ENCODE assay signal across 15 cellular contexts in the genomic region with DNA sequence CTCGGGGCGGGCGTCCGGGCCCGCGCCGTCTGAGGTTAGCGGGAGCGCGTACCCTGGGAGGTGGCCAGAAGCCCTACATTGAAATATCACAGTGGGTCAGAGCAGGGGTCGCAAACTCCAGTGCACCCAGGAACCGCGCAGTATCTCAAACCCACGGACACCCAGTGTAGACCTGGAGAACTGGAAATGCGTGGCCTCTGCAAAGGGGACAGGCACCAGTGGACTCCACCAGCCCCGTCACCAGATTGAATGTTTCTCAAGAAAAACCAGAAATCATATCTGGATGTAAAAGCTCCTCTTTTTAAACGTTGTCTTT.
DNase-seq lines count a peak whose midpoint lies in the region; ATAC-seq, FAIRE-seq and TF ChIP-seq lines count a peak whose summit lies in the region.
"Had no signal": no experiment of that assay in that cellular context is flagged by ENCODE, and none has a peak within 500 bp of the region (broad histone marks: within the 10 kb centered on the region; RNA-seq: fewer than 3 reads in every experiment).

No MANE protein-coding gene starts in this region.

- no peaks in the 10 kb centered on the region for H3K9me3 ChIP-seq in heart left ventricle
- no peaks in the 10 kb centered on the region for H3K9me3 ChIP-seq in endodermal cell (ENCODE audit: control insufficient read depth, low read length)
- H3K9me3 ChIP-seq in neuronal stem cell (replicated peaks in 1 of 2; ENCODE audit: control insufficient read depth in 2 of 2, insufficient read depth in 1 of 2, low read depth in 1 of 2, low read length in 2 of 2), result no peaks in the 10 kb centered on the region
- H3K9me3 ChIP-seq in aorta (ENCODE audit: control insufficient read depth, low read length), result no peaks in the 10 kb centered on the region

- no peaks in the 10 kb centered on the region for H3K79me1 ChIP-seq in neuronal stem cell (ENCODE audit: low read depth, low read length)

- TF ChIP-seq CTCF in heart left ventricle (IDR thresholded peaks at IDR 0.05) (no peak), endodermal cell (conservative IDR thresholded peaks at IDR 0.05) (no peak), lower leg skin (IDR thresholded peaks at IDR 0.05) (no peak)

- H3K27me3 Mint-ChIP-seq in endodermal cell (ENCODE audit: insufficient read depth) (no peaks in the 10 kb centered on the region), immature natural killer cell (ENCODE audit: low read depth in 3 of 3) (peaks cover 0 to 4% (median 2%) of the 10 kb centered on the region in 3 donors)
- H3K27me3 Mint-ChIP-seq: activated CD4-positive, alpha-beta T cell treated with anti-CD3 and anti-CD28 coated beads, Interleukin-2, amount 10 ng/mL, durations not matched to agents 24 days and 14 days had no signal

- peak overlapping the region; percentile 38 for H2AFZ ChIP-seq in neuronal stem cell (ENCODE audit: low read length)

- peaks cover 15% of the 10 kb centered on the region for H3K4me1 Mint-ChIP-seq in endodermal cell
- H3K4me1 Mint-ChIP-seq in immature natural killer cell, result no peaks in the 10 kb centered on the region
- H3K4me1 Mint-ChIP-seq: activated CD4-positive, alpha-beta T cell treated with anti-CD3 and anti-CD28 coated beads, Interleukin-2, amount 10 ng/mL, durations not matched to agents 24 days and 14 days; CD14-positive monocyte had no signal

- FAIRE-seq in GM12891 (lab: Jason Lieb, UNC), result no peak
- FAIRE-seq: A204.1 had no signal

- peak overlapping the region; percentile 76 for H2BK5ac ChIP-seq in neuronal stem cell (ENCODE audit: low read length)

- H3K4me3 ChIP-seq in heart left ventricle, result peak overlapping the region in 7 of 12 donors; percentile 6 to 29 (median 14)
- H3K4me3 ChIP-seq in endodermal cell (ENCODE audit: low read length), result no peak overlapping the region
- H3K4me3 ChIP-seq in neuronal stem cell (ENCODE audit: low read length in 2 of 2), result no peak overlapping the region
- H3K4me3 ChIP-seq in aorta (ENCODE audit: low read length in 2 of 2), result no peak overlapping the region
- no peak overlapping the region for H3K4me3 ChIP-seq in lower leg skin (ENCODE audit: low read depth, poor library complexity, severe bottlenecking)

- no peak overlapping the region for H4K91ac ChIP-seq in neuronal stem cell (ENCODE audit: low read depth, low read length, poor library complexity)

- DNase-seq in heart left ventricle, result no peak
- DNase-seq in cardiac septum (ENCODE audit: low spot score), result no peak
- no peak for DNase-seq in endodermal cell
- no peak for DNase-seq in neuronal stem cell (ENCODE audit: low spot score)
- DNase-seq in aorta, result no peak
- no peak for DNase-seq in immature natural killer cell
- no peak for DNase-seq in GM12891 (ENCODE audit: insufficient read length, low spot score)
- DNase-seq in lower leg skin (ENCODE audit: low spot score in 2 of 2), result no peak
- DNase-seq: activated CD4-positive, alpha-beta T cell treated with anti-CD3 and anti-CD28 coated beads, Interleukin-2, amount 10 ng/mL, durations not matched to agents 24 days and 14 days; activated naive CD4-positive, alpha-beta T cell treated with anti-CD3 and anti-CD28 coated beads for 36 hours; RPMI8226; stimulated activated CD4-positive, alpha-beta T cell treated with anti-CD3 and anti-CD28 coated beads, Interleukin-4, amount 100 ng/mL, for 4 hours; stimulated activated CD8-positive, alpha-beta memory T cell treated with anti-CD3 and anti-CD28 coated beads, Interleukin-4, amount 100 ng/mL, for 48 hours had no signal

- H2BK12ac ChIP-seq in neuronal stem cell (ENCODE audit: low read length), result no peak overlapping the region

- 33 to 53% (median 46%) methylated on average over 16 to 17 of the region's 17 CpGs for WGBS in heart left ventricle, 4 donors
- WGBS in endodermal cell (ENCODE audit: insufficient coverage in 1 of 2, insufficient read length in 1 of 2), 2 experiments, result 79 to 81% methylated on average over 7 to 17 of the region's 17 CpGs
- WGBS in neuronal stem cell (ENCODE audit: extremely low coverage in 2 of 2, insufficient read length in 2 of 2, insufficient replicate concordance in 1 of 2), 2 donors, result no CpG with 5 or more reads among the region's 17 CpGs
- WGBS in aorta, 2 donors, result 5 to 8% methylated on average over 17 of the region's 17 CpGs
- WGBS in lower leg skin, 2 donors, result 64 to 75% methylated on average over 12 to 17 of the region's 17 CpGs

- H3K4ac ChIP-seq in neuronal stem cell (ENCODE audit: low read length), result no peak overlapping the region

- H3K4me1 ChIP-seq in heart left ventricle (peaks cover 0 to 17% (median 6%) of the 10 kb centered on the region in 12 donors), endodermal cell (ENCODE audit: control insufficient read depth, insufficient read depth, low read length) (no peaks in the 10 kb centered on the region), neuronal stem cell (ENCODE audit: control insufficient read depth in 2 of 2, insufficient read depth in 1 of 2, low read depth in 1 of 2, low read length in 2 of 2) (peaks cover 0 to 11% of the 10 kb centered on the region in 2 donors), aorta (ENCODE audit: control insufficient read depth in 1 of 2, insufficient read depth in 2 of 2, low read length in 2 of 2) (no peaks in the 10 kb centered on the region)

- ATAC-seq in heart left ventricle, result peak in 1 of 4 donors; percentile 49
- no peak for ATAC-seq in aorta (ENCODE audit: low FRiP score)

- H3K27ac Mint-ChIP-seq in endodermal cell (peak overlapping the region; percentile 87), immature natural killer cell (no peak overlapping the region)
- H3K27ac Mint-ChIP-seq: activated CD4-positive, alpha-beta T cell treated with anti-CD3 and anti-CD28 coated beads, Interleukin-2, amount 10 ng/mL, durations not matched to agents 24 days and 14 days; activated naive CD4-positive, alpha-beta T cell treated with anti-CD3 and anti-CD28 coated beads for 36 hours; CD14-positive monocyte had no signal

- H2AK5ac ChIP-seq in neuronal stem cell (ENCODE audit: low read depth, low read length), result no peak overlapping the region

- H3K27me3 ChIP-seq in heart left ventricle (no peaks in the 10 kb centered on the region), endodermal cell (ENCODE audit: control insufficient read depth, insufficient read depth, low read length, poor library complexity, severe bottlenecking) (no peaks in the 10 kb centered on the region), neuronal stem cell (ENCODE audit: control insufficient read depth in 3 of 3, insufficient read depth in 3 of 3, low read depth in 1 of 3, low read length in 3 of 3) (no peaks in the 10 kb centered on the region), aorta (ENCODE audit: control insufficient read depth in 1 of 2, insufficient read depth in 2 of 2, low read length in 1 of 2) (no peaks in the 10 kb centered on the region)

- no peak overlapping the region for H3K14ac ChIP-seq in neuronal stem cell (ENCODE audit: low read length)

- H2BK15ac ChIP-seq in neuronal stem cell (ENCODE audit: low read length), result no peak overlapping the region

- no peak overlapping the region for H3K4me3 Mint-ChIP-seq in endodermal cell
- H3K4me3 Mint-ChIP-seq in immature natural killer cell, result no peak overlapping the region
- H3K4me3 Mint-ChIP-seq: activated CD4-positive, alpha-beta T cell treated with anti-CD3 and anti-CD28 coated beads, Interleukin-2, amount 10 ng/mL, durations not matched to agents 24 days and 14 days; activated naive CD4-positive, alpha-beta T cell treated with anti-CD3 and anti-CD28 coated beads for 36 hours; CD14-positive monocyte had no signal

- H3K27ac ChIP-seq in heart left ventricle, result peak overlapping the region in 10 of 12 donors; percentile 3 to 84 (median 66)
- H3K27ac ChIP-seq in endodermal cell (ENCODE audit: low read depth, low read length), result peak overlapping the region; percentile 35
- peak overlapping the region; percentile 51 for H3K27ac ChIP-seq in neuronal stem cell (replicated peaks; ENCODE audit: low read length)
- H3K27ac ChIP-seq in aorta (ENCODE audit: low read depth in 1 of 2, low read length in 2 of 2), result peak overlapping the region; percentile 23 to 65

- no peak overlapping the region for H3K23ac ChIP-seq in neuronal stem cell (ENCODE audit: low read depth, low read length, poor library complexity)

- H3K36me3 Mint-ChIP-seq in endodermal cell (ENCODE audit: low read depth) (no peaks in the 10 kb centered on the region), immature natural killer cell (no peaks in the 10 kb centered on the region)
- H3K36me3 Mint-ChIP-seq: CD14-positive monocyte had no signal

- H3K36me3 ChIP-seq in heart left ventricle (no peaks in the 10 kb centered on the region), endodermal cell (ENCODE audit: control insufficient read depth, insufficient read depth, low read length) (no peaks in the 10 kb centered on the region), neuronal stem cell (replicated peaks in 1 of 2; ENCODE audit: control insufficient read depth in 2 of 2, insufficient read depth in 2 of 2, low read length in 2 of 2) (no peaks in the 10 kb centered on the region), aorta (ENCODE audit: control insufficient read depth in 1 of 2, insufficient read depth in 2 of 2, low read length in 1 of 2) (no peaks in the 10 kb centered on the region)

- H4K8ac ChIP-seq in neuronal stem cell (ENCODE audit: low read depth, low read length), result no peak overlapping the region

- TF ChIP-seq POLR2A in heart left ventricle (IDR thresholded peaks at IDR 0.05) (no peak), GM12891 (IDR thresholded peaks at IDR 0.05; ENCODE audit: low read depth, low read length) (no peak), lower leg skin (IDR thresholded peaks at IDR 0.05) (no peak)

- H3K18ac ChIP-seq in neuronal stem cell (ENCODE audit: low read length), result peak overlapping the region; percentile 76

- H2BK120ac ChIP-seq in neuronal stem cell (ENCODE audit: low read depth, low read length), result peak overlapping the region; percentile 61

- H3K9me3 Mint-ChIP-seq in endodermal cell (no peaks in the 10 kb centered on the region), immature natural killer cell (no peaks in the 10 kb centered on the region)
- H3K9me3 Mint-ChIP-seq: activated CD4-positive, alpha-beta T cell treated with anti-CD3 and anti-CD28 coated beads, Interleukin-2, amount 10 ng/mL, durations not matched to agents 24 days and 14 days; activated naive CD4-positive, alpha-beta T cell treated with anti-CD3 and anti-CD28 coated beads for 36 hours; CD14-positive monocyte had no signal

- intact Hi-C loops in heart left ventricle (cut with DNase I), result no loop called here
- intact Hi-C loops in cardiac septum (cut with DNase I), result no loop called here
- intact Hi-C loops in aorta (cut with DNase I), result no loop called here
- intact Hi-C loops in lower leg skin (cut with DNase I; ENCODE audit: low total_unique reads), result no loop called here

- H3K9ac ChIP-seq in endodermal cell (ENCODE audit: extremely low read depth, low read length, poor library complexity, severe bottlenecking) (no peak overlapping the region), neuronal stem cell (ENCODE audit: low read depth, low read length, poor library complexity) (no peak overlapping the region)

- no peak overlapping the region for H3K4me2 ChIP-seq in neuronal stem cell (ENCODE audit: insufficient read depth, low read length, poor library complexity, severe bottlenecking)

TF ChIP-seq in GM12891, 5 proteins besides CTCF, POLR2A, EP300 and RAD21 (continues in another document):
- TF ChIP-seq TAF1 (IDR thresholded peaks at IDR 0.05; ENCODE audit: low read depth, low read length) (no peak), POLR2AphosphoS5 (IDR thresholded peaks at IDR 0.05; ENCODE audit: low read depth, low read length) (no peak)

Comparison
In these comparisons a context has a peak if more than half of its experiments do, and no peak if none do; other contexts are left out.
1. H3K4me3 ChIP-seq: peak in heart left ventricle (7 of 12); none in endodermal cell (single experiment), neuronal stem cell (0 of 2), aorta (0 of 2) and lower leg skin (single experiment).
2. Peak in every context shown above with its lines, with median percentiles within 50 percentile points of each other: H3K27ac ChIP-seq.